ENCODE assay signal across 11 cellular contexts in the genomic region with DNA sequence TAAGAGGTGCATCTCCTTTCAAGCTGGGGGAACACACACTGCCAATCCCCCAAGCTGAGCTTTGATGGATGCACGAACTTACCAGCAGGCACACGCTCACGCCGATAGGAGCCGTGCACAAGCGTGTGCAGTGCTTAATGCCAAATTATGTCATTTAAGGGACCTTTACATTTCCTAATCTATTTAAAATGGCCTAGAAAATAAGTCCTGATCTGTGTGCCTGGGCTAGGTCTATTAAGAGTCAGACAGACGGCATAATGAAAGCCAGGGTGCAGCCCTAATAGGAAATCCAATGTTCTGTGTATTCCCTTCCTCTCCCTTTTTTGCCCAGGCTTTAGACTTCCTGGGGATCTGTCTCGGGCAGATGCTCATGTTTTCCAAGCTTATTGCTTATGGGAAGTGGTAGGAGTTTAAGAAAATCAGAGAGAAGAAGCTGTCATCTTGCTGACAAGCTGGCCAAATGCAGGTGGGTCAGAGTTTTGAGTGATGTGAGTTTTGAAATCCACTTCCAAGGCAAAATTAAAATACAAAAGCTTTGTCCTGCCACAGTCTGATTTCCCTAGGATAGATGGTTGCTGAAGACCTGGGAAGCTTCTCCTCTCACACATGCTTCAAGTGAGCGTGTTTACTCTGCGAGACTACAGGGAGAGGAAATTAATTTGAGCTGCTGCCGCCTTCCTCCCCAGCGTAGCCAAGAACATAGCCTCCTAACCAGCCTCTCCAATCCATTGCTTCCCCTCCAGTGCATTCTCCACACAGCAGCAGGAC.
DNase-seq lines count a peak whose midpoint lies in the region; ATAC-seq and TF ChIP-seq lines count a peak whose summit lies in the region.
"Had no signal": no experiment of that assay in that cellular context is flagged by ENCODE, and none has a peak within 500 bp of the region (broad histone marks: within the 10 kb centered on the region; RNA-seq: fewer than 3 reads in every experiment).

No MANE protein-coding gene starts in this region.

- H3K9me3 ChIP-seq in esophagus muscularis mucosa, result no peaks in the 10 kb centered on the region

- no peaks in the 10 kb centered on the region for H3F3A ChIP-seq in GM23338 (replicated peaks; ENCODE audit: low read depth)

- H3K27ac Mint-ChIP-seq in GM23338, result peak overlapping the region; percentile 26; the same call in 1 of the 2 replicates
- H3K27ac Mint-ChIP-seq: HFFc6 had no signal

- H3K4me2 ChIP-seq in GM23338, result no peak overlapping the region

- no peak overlapping the region for H3K4me3 ChIP-seq in GM23338
- no peak overlapping the region for H3K4me3 ChIP-seq in esophagus muscularis mucosa
- H3K4me3 ChIP-seq: K562 had no signal

- no peak for TF ChIP-seq POLR2A in esophagus muscularis mucosa (IDR thresholded peaks at IDR 0.05; ENCODE audit: low read depth)

- no peaks in the 10 kb centered on the region for H3K9me3 Mint-ChIP-seq in GM23338

- TF ChIP-seq CTCF in GM23338 (conservative IDR thresholded peaks at IDR 0.05; ENCODE audit: low read depth in 2 of 2) (no peak), esophagus muscularis mucosa (IDR thresholded peaks at IDR 0.05) (no peak)

- H3K27ac ChIP-seq in GM23338 (ENCODE audit: low read depth) (no peak overlapping the region), esophagus muscularis mucosa (replicated peaks in 1 of 4) (no peak overlapping the region)

- no peaks in the 10 kb centered on the region for H3K9me2 ChIP-seq in GM23338 (ENCODE audit: insufficient read depth)

- intact Hi-C loops in esophagus muscularis mucosa (cut with DNase I), result no loop called here

- H3K27me3 Mint-ChIP-seq in GM23338 (ENCODE audit: insufficient read depth, low read depth, poor library complexity), result peaks cover 2% of the 10 kb centered on the region

- WGBS in esophagus muscularis mucosa, result 66% methylated on average over 12 of the region's 12 CpGs

- no peak overlapping the region for H3K4me3 Mint-ChIP-seq in GM23338
- H3K4me3 Mint-ChIP-seq: HFFc6 had no signal

- H3K27me3 ChIP-seq in GM23338 (ENCODE audit: insufficient read depth), result no peaks in the 10 kb centered on the region
- H3K27me3 ChIP-seq in esophagus muscularis mucosa, result peaks cover 0 to 11% (median 0%) of the 10 kb centered on the region in 4 donors

- peak in 2 of 3 experiments; percentile 26 to 64 for DNase-seq in NCI-H1417 (lab: John Stamatoyannopoulos, UW)
- DNase-seq in NCI-H1417 treated with DMSO at 0.1 percent for 48 hours (lab: John Stamatoyannopoulos, UW), result no peak
- no peak for DNase-seq in GM23338 (ENCODE audit: low spot score)
- DNase-seq in SK-N-DZ (ENCODE audit: low spot score), result peak; percentile 63
- DNase-seq in esophagus muscularis mucosa (ENCODE audit: extremely low spot score), result peak; percentile 88
- DNase-seq in KG1 (lab: John Stamatoyannopoulos, UW), result no peak
- DNase-seq in NCI-H1436 treated with DMSO at 0.1 percent for 48 hours (lab: John Stamatoyannopoulos, UW), result no peak
- DNase-seq: HFFc6, NCI-H1930 had no signal

- H3K4me1 ChIP-seq in GM23338 (ENCODE audit: insufficient read depth), result no peaks in the 10 kb centered on the region
- peaks cover 0 to 2% (median 0%) of the 10 kb centered on the region in 4 donors for H3K4me1 ChIP-seq in esophagus muscularis mucosa

- no peaks in the 10 kb centered on the region for H3K4me1 Mint-ChIP-seq in GM23338

- peak overlapping the region; percentile 38; the same call in 1 of the 2 replicates for H2AFZ ChIP-seq in GM23338

- TF ChIP-seq EP300 in esophagus muscularis mucosa (IDR thresholded peaks at IDR 0.05), result no peak

- no peaks in the 10 kb centered on the region for H4K20me1 ChIP-seq in GM23338 (replicated peaks; ENCODE audit: insufficient read depth)

- no peaks in the 10 kb centered on the region for H3K36me3 Mint-ChIP-seq in GM23338 (ENCODE audit: low read depth)

- no peaks in the 10 kb centered on the region for H3K79me2 ChIP-seq in GM23338 (replicated peaks; ENCODE audit: insufficient read depth)

- H3K36me3 ChIP-seq in GM23338 (ENCODE audit: insufficient read depth) (no peaks in the 10 kb centered on the region), esophagus muscularis mucosa (no peaks in the 10 kb centered on the region)

- ATAC-seq in GM23338 (no peak), HG03175 (IDR thresholded peaks at IDR 0.05; ENCODE audit: unreplicated experiment) (no peak)
- ATAC-seq: K562 had no signal

TF ChIP-seq in GM23338, 12 proteins besides CTCF, POLR2A, EP300 and RAD21:
- TF ChIP-seq EZH2phosphoT487 (IDR thresholded peaks at IDR 0.05; ENCODE audit: unreplicated experiment) (no peak), ETS1 (IDR thresholded peaks at IDR 0.05) (no peak), EZH2 (IDR thresholded peaks at IDR 0.05; ENCODE audit: low read depth, unreplicated experiment) (no peak), NANOG (IDR thresholded peaks at IDR 0.05; ENCODE audit: borderline replicate concordance) (no peak), CREB1 (CRISPR knock-in tag; IDR thresholded peaks at IDR 0.05; ENCODE audit: low read depth) (no peak), JUNB (IDR thresholded peaks at IDR 0.05; ENCODE audit: unreplicated experiment) (no peak), ZNF114 (CRISPR knock-in tag; IDR thresholded peaks at IDR 0.05) (no peak), ZNF331 (CRISPR knock-in tag; IDR thresholded peaks at IDR 0.05; ENCODE audit: low read depth) (no peak)
- TF ChIP-seq, protein P1, sequence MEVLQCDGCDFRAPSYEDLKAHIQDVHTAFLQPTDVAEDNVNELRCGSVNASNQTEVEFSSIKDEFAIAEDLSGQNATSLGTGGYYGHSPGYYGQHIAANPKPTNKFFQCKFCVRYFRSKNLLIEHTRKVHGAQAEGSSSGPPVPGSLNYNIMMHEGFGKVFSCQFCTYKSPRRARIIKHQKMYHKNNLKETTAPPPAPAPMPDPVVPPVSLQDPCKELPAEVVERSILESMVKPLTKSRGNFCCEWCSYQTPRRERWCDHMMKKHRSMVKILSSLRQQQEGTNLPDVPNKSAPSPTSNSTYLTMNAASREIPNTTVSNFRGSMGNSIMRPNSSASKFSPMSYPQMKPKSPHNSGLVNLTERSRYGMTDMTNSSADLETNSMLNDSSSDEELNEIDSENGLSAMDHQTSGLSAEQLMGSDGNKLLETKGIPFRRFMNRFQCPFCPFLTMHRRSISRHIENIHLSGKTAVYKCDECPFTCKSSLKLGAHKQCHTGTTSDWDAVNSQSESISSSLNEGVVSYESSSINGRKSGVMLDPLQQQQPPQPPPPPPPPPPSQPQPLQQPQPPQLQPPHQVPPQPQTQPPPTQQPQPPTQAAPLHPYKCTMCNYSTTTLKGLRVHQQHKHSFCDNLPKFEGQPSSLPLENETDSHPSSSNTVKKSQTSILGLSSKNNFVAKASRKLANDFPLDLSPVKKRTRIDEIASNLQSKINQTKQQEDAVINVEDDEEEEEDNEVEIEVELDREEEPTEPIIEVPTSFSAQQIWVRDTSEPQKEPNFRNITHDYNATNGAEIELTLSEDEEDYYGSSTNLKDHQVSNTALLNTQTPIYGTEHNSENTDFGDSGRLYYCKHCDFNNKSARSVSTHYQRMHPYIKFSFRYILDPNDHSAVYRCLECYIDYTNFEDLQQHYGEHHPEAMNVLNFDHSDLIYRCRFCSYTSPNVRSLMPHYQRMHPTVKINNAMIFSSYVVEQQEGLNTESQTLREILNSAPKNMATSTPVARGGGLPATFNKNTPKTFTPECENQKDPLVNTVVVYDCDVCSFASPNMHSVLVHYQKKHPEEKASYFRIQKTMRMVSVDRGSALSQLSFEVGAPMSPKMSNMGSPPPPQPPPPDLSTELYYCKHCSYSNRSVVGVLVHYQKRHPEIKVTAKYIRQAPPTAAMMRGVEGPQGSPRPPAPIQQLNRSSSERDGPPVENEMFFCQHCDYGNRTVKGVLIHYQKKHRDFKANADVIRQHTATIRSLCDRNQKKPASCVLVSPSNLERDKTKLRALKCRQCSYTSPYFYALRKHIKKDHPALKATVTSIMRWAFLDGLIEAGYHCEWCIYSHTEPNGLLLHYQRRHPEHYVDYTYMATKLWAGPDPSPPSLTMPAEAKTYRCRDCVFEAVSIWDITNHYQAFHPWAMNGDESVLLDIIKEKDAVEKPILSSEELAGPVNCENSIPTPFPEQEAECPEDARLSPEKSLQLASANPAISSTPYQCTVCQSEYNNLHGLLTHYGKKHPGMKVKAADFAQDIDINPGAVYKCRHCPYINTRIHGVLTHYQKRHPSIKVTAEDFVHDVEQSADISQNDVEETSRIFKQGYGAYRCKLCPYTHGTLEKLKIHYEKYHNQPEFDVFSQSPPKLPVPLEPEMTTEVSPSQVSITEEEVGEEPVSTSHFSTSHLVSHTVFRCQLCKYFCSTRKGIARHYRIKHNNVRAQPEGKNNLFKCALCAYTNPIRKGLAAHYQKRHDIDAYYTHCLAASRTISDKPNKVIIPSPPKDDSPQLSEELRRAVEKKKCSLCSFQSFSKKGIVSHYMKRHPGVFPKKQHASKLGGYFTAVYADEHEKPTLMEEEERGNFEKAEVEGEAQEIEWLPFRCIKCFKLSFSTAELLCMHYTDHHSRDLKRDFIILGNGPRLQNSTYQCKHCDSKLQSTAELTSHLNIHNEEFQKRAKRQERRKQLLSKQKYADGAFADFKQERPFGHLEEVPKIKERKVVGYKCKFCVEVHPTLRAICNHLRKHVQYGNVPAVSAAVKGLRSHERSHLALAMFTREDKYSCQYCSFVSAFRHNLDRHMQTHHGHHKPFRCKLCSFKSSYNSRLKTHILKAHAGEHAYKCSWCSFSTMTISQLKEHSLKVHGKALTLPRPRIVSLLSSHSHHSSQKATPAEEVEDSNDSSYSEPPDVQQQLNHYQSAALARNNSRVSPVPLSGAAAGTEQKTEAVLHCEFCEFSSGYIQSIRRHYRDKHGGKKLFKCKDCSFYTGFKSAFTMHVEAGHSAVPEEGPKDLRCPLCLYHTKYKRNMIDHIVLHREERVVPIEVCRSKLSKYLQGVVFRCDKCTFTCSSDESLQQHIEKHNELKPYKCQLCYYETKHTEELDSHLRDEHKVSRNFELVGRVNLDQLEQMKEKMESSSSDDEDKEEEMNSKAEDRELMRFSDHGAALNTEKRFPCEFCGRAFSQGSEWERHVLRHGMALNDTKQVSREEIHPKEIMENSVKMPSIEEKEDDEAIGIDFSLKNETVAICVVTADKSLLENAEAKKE (CRISPR knock-in tag; IDR thresholded peaks at IDR 0.05), result no peak

Comparison
In these comparisons a context has a peak if more than half of its experiments do, and no peak if none do; other contexts are left out.
1. DNase-seq: peak in NCI-H1417 (2 of 3), SK-N-DZ (single experiment) and esophagus muscularis mucosa (single experiment); none in NCI-H1417 treated with DMSO at 0.1 percent for 48 hours (single experiment), GM23338 (single experiment), KG1 (single experiment) and NCI-H1436 treated with DMSO at 0.1 percent for 48 hours (single experiment).